ENCODE assay signal across 10 cellular contexts in the genomic region with DNA sequence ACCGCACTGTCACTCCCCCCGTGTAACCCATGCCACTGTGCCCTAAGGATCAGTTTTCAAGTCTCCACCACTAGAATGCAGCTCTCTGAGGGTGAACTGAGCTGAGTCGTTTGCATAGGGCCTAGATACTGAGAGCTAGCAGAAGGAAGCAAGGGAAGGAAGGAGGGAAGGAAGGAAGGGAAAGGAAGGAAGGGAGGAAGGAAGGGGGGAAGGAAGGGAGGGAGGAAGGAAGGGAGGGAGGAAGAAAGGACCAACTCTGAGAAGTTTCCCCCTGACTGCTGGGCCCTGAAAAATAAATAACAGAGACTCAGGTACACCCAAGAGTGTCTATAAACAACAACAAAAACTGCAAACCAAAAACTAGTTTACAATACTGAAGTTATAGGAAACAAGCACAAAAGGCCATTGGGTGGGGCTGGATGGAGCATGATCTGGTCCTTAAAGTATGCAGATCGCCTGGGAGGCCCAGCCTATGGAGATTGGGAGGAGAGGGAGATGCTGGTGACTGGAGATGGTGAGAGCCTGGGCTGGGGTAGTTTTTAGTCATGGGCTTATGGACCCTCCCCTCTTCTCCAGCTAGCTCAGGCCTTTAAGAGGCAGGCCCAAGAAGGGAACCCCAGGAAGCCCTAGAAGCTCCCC. TPM values are rescaled to one million over a fixed set of nuclear protein-coding genes. Genes with fewer than 3 reads are reported as not detected.
A peak's percentile ranks its signal among the peaks of the same experiment; 100 is the strongest.
DNase-seq lines count a peak whose midpoint lies in the region; ATAC-seq and TF ChIP-seq lines count a peak whose summit lies in the region.
"Had no signal": no experiment of that assay in that cellular context is flagged by ENCODE, and none has a peak within 500 bp of the region (broad histone marks: within the 10 kb centered on the region; RNA-seq: fewer than 3 reads in every experiment).

No MANE protein-coding gene starts in this region.

- no peak for ATAC-seq in DND-41 (ENCODE audit: insufficient read depth, low read depth)
- no peak for ATAC-seq in activated T-helper 17 cell treated with anti-CD3 and anti-CD28 coated beads, Interleukin-2, amount 50 U/mL, for 72 hours (replicated peaks)
- ATAC-seq: T-cell had no signal

- H3K9ac ChIP-seq in DND-41 (ENCODE audit: low read depth, low read length): no peak overlapping the region
- no peak overlapping the region for H3K9ac ChIP-seq in endodermal cell (ENCODE audit: extremely low read depth, low read length, poor library complexity, severe bottlenecking)
- no peak overlapping the region for H3K9ac ChIP-seq in neuronal stem cell (ENCODE audit: low read depth, low read length, poor library complexity)

- peaks cover 17% of the 10 kb centered on the region for H3K36me3 Mint-ChIP-seq in endodermal cell (ENCODE audit: low read depth)
- peaks cover 23% of the 10 kb centered on the region for H3K36me3 Mint-ChIP-seq in activated T-helper 17 cell treated with anti-CD3 and anti-CD28 coated beads, Interleukin-2, amount 50 U/mL, for 72 hours (ENCODE audit: low read depth)

- H3K4me2 ChIP-seq in DND-41 (ENCODE audit: insufficient read depth, low read length) (0 out of 2 replicates have a peak overlapping the region, but pooled peaks have one; percentile 99), neuronal stem cell (ENCODE audit: insufficient read depth, low read length, poor library complexity, severe bottlenecking) (no peak overlapping the region)

- H3K36me3 ChIP-seq in DND-41 (ENCODE audit: insufficient read depth, low read length) (peaks cover 21% of the 10 kb centered on the region), endodermal cell (ENCODE audit: control insufficient read depth, insufficient read depth, low read length) (peaks cover 17% of the 10 kb centered on the region), neuronal stem cell (replicated peaks in 1 of 2; ENCODE audit: control insufficient read depth in 2 of 2, insufficient read depth in 2 of 2, low read length in 2 of 2) (peaks cover 14 to 17% of the 10 kb centered on the region in 2 donors)

- peak overlapping the region; percentile 21 for H4K8ac ChIP-seq in neuronal stem cell (ENCODE audit: low read depth, low read length)

- H3K4me1 ChIP-seq in DND-41 (ENCODE audit: insufficient read depth, low read length) (peaks cover 41% of the 10 kb centered on the region), endodermal cell (ENCODE audit: control insufficient read depth, insufficient read depth, low read length) (peaks cover 7% of the 10 kb centered on the region), neuronal stem cell (ENCODE audit: control insufficient read depth in 2 of 2, insufficient read depth in 1 of 2, low read depth in 1 of 2, low read length in 2 of 2) (peaks cover 0 to 8% of the 10 kb centered on the region in 2 donors)

- no peaks in the 10 kb centered on the region for H3K9me3 Mint-ChIP-seq in endodermal cell
- no peaks in the 10 kb centered on the region for H3K9me3 Mint-ChIP-seq in activated T-helper 17 cell treated with anti-CD3 and anti-CD28 coated beads, Interleukin-2, amount 50 U/mL, for 72 hours
- H3K9me3 Mint-ChIP-seq: T-cell had no signal

- H2BK5ac ChIP-seq in neuronal stem cell (ENCODE audit: low read length): peak overlapping the region; percentile 8

- H2BK15ac ChIP-seq in neuronal stem cell (ENCODE audit: low read length): no peak overlapping the region

- no peak overlapping the region for H4K91ac ChIP-seq in neuronal stem cell (ENCODE audit: low read depth, low read length, poor library complexity)

- H2AFZ ChIP-seq in DND-41 (ENCODE audit: low read depth, low read length): no peak overlapping the region
- no peak overlapping the region for H2AFZ ChIP-seq in neuronal stem cell (ENCODE audit: low read length)

- WGBS in endodermal cell (ENCODE audit: insufficient coverage in 1 of 2, insufficient read length in 1 of 2), 2 experiments: 20 to 49% methylated on average over 1 to 4 of the region's 4 CpGs
- no CpG with 5 or more reads among the region's 4 CpGs for WGBS in neuronal stem cell (ENCODE audit: extremely low coverage in 2 of 2, insufficient read length in 2 of 2, insufficient replicate concordance in 1 of 2), 2 donors

- H2BK12ac ChIP-seq in neuronal stem cell (ENCODE audit: low read length): no peak overlapping the region

- peaks cover 19% of the 10 kb centered on the region for H3K4me1 Mint-ChIP-seq in endodermal cell
- H3K4me1 Mint-ChIP-seq in activated T-helper 17 cell treated with anti-CD3 and anti-CD28 coated beads, Interleukin-2, amount 50 U/mL, for 72 hours: peaks cover 6% of the 10 kb centered on the region

- no peak for DNase-seq in DND-41
- no peak for DNase-seq in HL-60 (ENCODE audit: low read depth in 1 of 2, low spot score in 1 of 2)
- no peak for DNase-seq in endodermal cell
- no peak for DNase-seq in neuronal stem cell (ENCODE audit: low spot score)
- no peak for DNase-seq in NCI-H2171 (lab: John Stamatoyannopoulos, UW)
- DNase-seq in SKM-1 treated with dmso at 0.1 percent for 144 hours (lab: John Stamatoyannopoulos, UW; ENCODE audit: unreplicated experiment): no peak
- DNase-seq: T-cell had no signal

- no peak for TF ChIP-seq CTCF in DND-41 (IDR thresholded peaks at IDR 0.05; ENCODE audit: borderline replicate concordance, extremely low read depth, low read length, poor library complexity, severe bottlenecking)
- no peak for TF ChIP-seq CTCF in HL-60 (IDR thresholded peaks at IDR 0.05; ENCODE audit: insufficient read depth, low read length)
- TF ChIP-seq CTCF in endodermal cell (conservative IDR thresholded peaks at IDR 0.05): no peak

- peak overlapping the region; percentile 30 for H3K18ac ChIP-seq in neuronal stem cell (ENCODE audit: low read length)

- H3K9me3 ChIP-seq in DND-41 (ENCODE audit: insufficient read depth, low read length, severe bottlenecking) (no peaks in the 10 kb centered on the region), endodermal cell (ENCODE audit: control insufficient read depth, low read length) (no peaks in the 10 kb centered on the region), neuronal stem cell (replicated peaks in 1 of 2; ENCODE audit: control insufficient read depth in 2 of 2, insufficient read depth in 1 of 2, low read depth in 1 of 2, low read length in 2 of 2) (no peaks in the 10 kb centered on the region)

- H3K79me2 ChIP-seq in DND-41 (ENCODE audit: insufficient read depth, low read length): peaks cover 25% of the 10 kb centered on the region

- H3K27me3 Mint-ChIP-seq in endodermal cell (ENCODE audit: insufficient read depth): peaks cover 48% of the 10 kb centered on the region
- H3K27me3 Mint-ChIP-seq in activated T-helper 17 cell treated with anti-CD3 and anti-CD28 coated beads, Interleukin-2, amount 50 U/mL, for 72 hours: no peaks in the 10 kb centered on the region
- H3K27me3 Mint-ChIP-seq: T-cell had no signal

- no peak overlapping the region for H3K4me3 Mint-ChIP-seq in endodermal cell
- no peak overlapping the region for H3K4me3 Mint-ChIP-seq in activated T-helper 17 cell treated with anti-CD3 and anti-CD28 coated beads, Interleukin-2, amount 50 U/mL, for 72 hours

- no peak overlapping the region for H3K4me3 ChIP-seq in DND-41 (ENCODE audit: low read depth in 1 of 2, low read length in 2 of 2)
- no peak overlapping the region for H3K4me3 ChIP-seq in HL-60 (replicated peaks; ENCODE audit: insufficient read depth, low read length)
- H3K4me3 ChIP-seq in endodermal cell (ENCODE audit: low read length): peak overlapping the region; percentile 85
- H3K4me3 ChIP-seq in neuronal stem cell (ENCODE audit: low read length in 2 of 2): no peak overlapping the region

- peaks cover 4% of the 10 kb centered on the region for H3K79me1 ChIP-seq in neuronal stem cell (ENCODE audit: low read depth, low read length)

- no peak overlapping the region for H2BK120ac ChIP-seq in neuronal stem cell (ENCODE audit: low read depth, low read length)

- peak overlapping the region; percentile 20 for H2AK5ac ChIP-seq in neuronal stem cell (ENCODE audit: low read depth, low read length)

- no peak overlapping the region for H3K27ac ChIP-seq in DND-41 (ENCODE audit: low read length)
- peak overlapping the region; percentile 93 for H3K27ac ChIP-seq in HL-60 (replicated peaks)
- H3K27ac ChIP-seq in endodermal cell (ENCODE audit: low read depth, low read length): no peak overlapping the region
- no peak overlapping the region for H3K27ac ChIP-seq in neuronal stem cell (replicated peaks; ENCODE audit: low read length)

- no peak overlapping the region for H3K23ac ChIP-seq in neuronal stem cell (ENCODE audit: low read depth, low read length, poor library complexity)

- H3K14ac ChIP-seq in neuronal stem cell (ENCODE audit: low read length): no peak overlapping the region

- 0 out of 2 replicates have a peak, but pooled peaks cover 4% of the 10 kb centered on the region for H4K20me1 ChIP-seq in DND-41 (ENCODE audit: insufficient read depth, low read length)

- no peaks in the 10 kb centered on the region for H3K27me3 ChIP-seq in DND-41 (ENCODE audit: insufficient read depth, low read length, poor library complexity)
- H3K27me3 ChIP-seq in HL-60 (ENCODE audit: insufficient read depth, poor library complexity, severe bottlenecking): no peaks in the 10 kb centered on the region
- peaks cover 13% of the 10 kb centered on the region for H3K27me3 ChIP-seq in endodermal cell (ENCODE audit: control insufficient read depth, insufficient read depth, low read length, poor library complexity, severe bottlenecking)
- H3K27me3 ChIP-seq in neuronal stem cell (ENCODE audit: control insufficient read depth in 3 of 3, insufficient read depth in 3 of 3, low read depth in 1 of 3, low read length in 3 of 3): no peaks in the 10 kb centered on the region

- H3K27ac Mint-ChIP-seq in endodermal cell: no peak overlapping the region
- no peak overlapping the region for H3K27ac Mint-ChIP-seq in activated T-helper 17 cell treated with anti-CD3 and anti-CD28 coated beads, Interleukin-2, amount 50 U/mL, for 72 hours

- no peak overlapping the region for H3K4ac ChIP-seq in neuronal stem cell (ENCODE audit: low read length)

RNA-seq across cellular contexts. Expression of a gene that starts 1.7 kb away (rescaled TPM):
- 100 to 1,000 TPM; 107 to 111 TPM for total RNA-seq in endodermal cell
- 103 TPM for polyA plus RNA-seq in endodermal cell (2013, experiment 1 of 2)
- 109 TPM for polyA plus RNA-seq in endodermal cell (2013, experiment 2 of 2)
- 128 TPM for polyA plus RNA-seq in neuronal stem cell (2013, experiment 1 of 2)
- polyA plus RNA-seq in neuronal stem cell (2013, experiment 2 of 2): 126 TPM
- 100 to 1,000 TPM in 1 of 2 donors, 10 to 100 TPM in 1; 57.3 to 128 TPM for total RNA-seq in activated T-helper 17 cell treated with anti-CD3 and anti-CD28 coated beads, Interleukin-2, amount 50 U/mL, for 72 hours

RNA-seq across cellular contexts. Expression of a gene that starts 15.6 kb away (rescaled TPM):
- total RNA-seq in endodermal cell: 10 to 100 TPM in 1 of 2 donors, 1 to 10 TPM in 1; 9.6 to 10.5 TPM
- 11.8 TPM for polyA plus RNA-seq in endodermal cell (2013, experiment 1 of 2)
- 11.6 TPM for polyA plus RNA-seq in endodermal cell (2013, experiment 2 of 2)
- 7.2 TPM for polyA plus RNA-seq in neuronal stem cell (2013, experiment 1 of 2)
- polyA plus RNA-seq in neuronal stem cell (2013, experiment 2 of 2): 7.9 TPM
- 1 to 10 TPM; 1.5 to 1.8 TPM for total RNA-seq in activated T-helper 17 cell treated with anti-CD3 and anti-CD28 coated beads, Interleukin-2, amount 50 U/mL, for 72 hours

RNA-seq across cellular contexts. Expression of a gene that starts 16.9 kb away (rescaled TPM):
- total RNA-seq in endodermal cell: 1 to 10 TPM; 1.5 TPM
- polyA plus RNA-seq in endodermal cell (2013, experiment 1 of 2): 0.50 TPM
- polyA plus RNA-seq in endodermal cell (2013, experiment 2 of 2): 0.17 TPM
- polyA plus RNA-seq in neuronal stem cell (2013, experiment 1 of 2): 0.20 TPM
- polyA plus RNA-seq in neuronal stem cell (2013, experiment 2 of 2): 0.11 TPM
- under 1 TPM in 1 of 2 donors, not detected in 1; 0.90 TPM for total RNA-seq in activated T-helper 17 cell treated with anti-CD3 and anti-CD28 coated beads, Interleukin-2, amount 50 U/mL, for 72 hours
- total RNA-seq: activated CD8-positive, alpha-beta memory T cell treated with anti-CD3 and anti-CD28 coated beads for 36 hours; myocyte had no signal
